Comparison of ENCODE assay signal across 21 cellular contexts in the genomic region with DNA sequence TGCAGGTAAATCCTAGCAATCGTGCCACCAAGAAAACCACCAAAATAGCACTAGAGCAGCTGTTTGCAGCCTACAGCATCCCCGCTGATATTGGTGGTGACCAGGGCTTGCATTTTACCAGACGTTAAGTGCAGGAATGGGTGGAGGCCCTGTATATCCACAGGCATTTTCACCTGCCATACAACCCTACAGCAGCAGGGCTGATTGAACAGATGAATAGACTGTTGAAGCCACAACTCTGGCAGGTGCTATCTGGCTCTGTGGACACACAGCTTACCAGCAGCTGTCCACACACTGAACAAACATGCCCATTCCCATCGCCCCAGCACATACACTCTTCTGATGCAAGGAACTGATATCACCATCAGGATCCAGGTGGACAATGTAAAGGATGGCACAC.
"Had no signal": no experiment of that assay in that cellular context is flagged by ENCODE, and none has a peak within 500 bp of the region (broad histone marks: within the 10 kb centered on the region; RNA-seq: fewer than 3 reads in every experiment).

No MANE protein-coding gene starts in this region.

- DNase-seq: activated B cell treated with CpG ODN at 0.5 μM for 24 hours; activated CD4-positive, alpha-beta memory T cell treated with anti-CD3 and anti-CD28 coated beads, Interleukin-2, amount 10 ng/mL, durations not matched to agents 7 days and 5 days; activated CD4-positive, alpha-beta T cell treated with anti-CD3 and anti-CD28 coated beads for 48 hours; activated naive CD4-positive, alpha-beta T cell treated with anti-CD3 and anti-CD28 coated beads, Interleukin-2, amount 10 ng/mL, durations not matched to agents 7 days and 5 days; activated naive CD8-positive, alpha-beta T cell treated with anti-CD3 and anti-CD28 coated beads, Interleukin-2, amount 50 U/mL, for 24 hours; activated T-cell treated with anti-CD3 and anti-CD28 coated beads, Interleukin-2, amount 50 U/mL, for 24 hours; anterior cingulate cortex; cortex of kidney; effector CD4-positive, alpha-beta T cell; gastrocnemius medialis; head of caudate nucleus; left ventricle myocardium inferior; mammary epithelial cell; retina; stimulated activated CD4-positive, alpha-beta T cell treated with anti-CD3 and anti-CD28 coated beads, Interleukin-12 subunit alpha, Interleukin-12 subunit beta, amount 100 ng/mL, for 4 hours; stimulated activated CD4-positive, alpha-beta T cell treated with anti-CD3 and anti-CD28 coated beads, Interleukin-1b, Interleukin-23, amount 100 ng/mL, for 48 hours; stimulated activated CD8-positive, alpha-beta memory T cell treated with anti-CD3 and anti-CD28 coated beads, Interleukin-4, amount 100 ng/mL, for 48 hours; stimulated activated naive CD4-positive, alpha-beta T cell; upper lobe of right lung had no signal

- H3K27ac ChIP-seq: gastrocnemius medialis, left ventricle myocardium inferior, upper lobe of right lung had no signal

- H3K27ac Mint-ChIP-seq: activated B cell treated with CpG ODN at 0.5 μM for 24 hours; activated CD4-positive, alpha-beta memory T cell treated with anti-CD3 and anti-CD28 coated beads, Interleukin-2, amount 10 ng/mL, durations not matched to agents 7 days and 5 days; activated naive CD4-positive, alpha-beta T cell treated with anti-CD3 and anti-CD28 coated beads, Interleukin-2, amount 10 ng/mL, durations not matched to agents 7 days and 5 days; activated naive CD8-positive, alpha-beta T cell treated with anti-CD3 and anti-CD28 coated beads, Interleukin-2, amount 50 U/mL, for 24 hours; activated T-cell treated with anti-CD3 and anti-CD28 coated beads, Interleukin-2, amount 50 U/mL, for 24 hours; activated T-helper 2 cell treated with anti-CD3 and anti-CD28 coated beads, Interferon-gamma antibody, Interleukin-2, Interleukin-4, amounts not matched to agents 10 μg/mL and 5 μg/mL and 100 μg/mL, durations not matched to agents 14 hours and 24 hours and 36 hours; brain had no signal

- H3K9me3 Mint-ChIP-seq: activated B cell treated with CpG ODN at 0.5 μM for 24 hours; activated CD4-positive, alpha-beta memory T cell treated with anti-CD3 and anti-CD28 coated beads, Interleukin-2, amount 10 ng/mL, durations not matched to agents 7 days and 5 days; activated naive CD4-positive, alpha-beta T cell treated with anti-CD3 and anti-CD28 coated beads, Interleukin-2, amount 10 ng/mL, durations not matched to agents 7 days and 5 days; activated naive CD8-positive, alpha-beta T cell treated with anti-CD3 and anti-CD28 coated beads, Interleukin-2, amount 50 U/mL, for 24 hours; activated T-cell treated with anti-CD3 and anti-CD28 coated beads, Interleukin-2, amount 50 U/mL, for 24 hours; activated T-helper 2 cell treated with anti-CD3 and anti-CD28 coated beads, Interferon-gamma antibody, Interleukin-2, Interleukin-4, amounts not matched to agents 10 μg/mL and 5 μg/mL and 100 μg/mL, durations not matched to agents 14 hours and 24 hours and 36 hours had no signal

- H3K27me3 Mint-ChIP-seq: activated T-cell treated with anti-CD3 and anti-CD28 coated beads, Interleukin-2, amount 50 U/mL, for 24 hours; brain had no signal

- H3K36me3 Mint-ChIP-seq: activated naive CD4-positive, alpha-beta T cell treated with anti-CD3 and anti-CD28 coated beads, Interleukin-2, amount 10 ng/mL, durations not matched to agents 7 days and 5 days; brain had no signal

- H3K4me3 ChIP-seq: gastrocnemius medialis, left ventricle myocardium inferior, upper lobe of right lung had no signal

- H3K4me3 Mint-ChIP-seq: activated B cell treated with CpG ODN at 0.5 μM for 24 hours; activated CD4-positive, alpha-beta memory T cell treated with anti-CD3 and anti-CD28 coated beads, Interleukin-2, amount 10 ng/mL, durations not matched to agents 7 days and 5 days; activated naive CD4-positive, alpha-beta T cell treated with anti-CD3 and anti-CD28 coated beads, Interleukin-2, amount 10 ng/mL, durations not matched to agents 7 days and 5 days; activated naive CD8-positive, alpha-beta T cell treated with anti-CD3 and anti-CD28 coated beads, Interleukin-2, amount 50 U/mL, for 24 hours; activated T-cell treated with anti-CD3 and anti-CD28 coated beads, Interleukin-2, amount 50 U/mL, for 24 hours; brain had no signal

- ATAC-seq: activated naive CD8-positive, alpha-beta T cell treated with anti-CD3 and anti-CD28 coated beads, Interleukin-2, amount 50 U/mL, for 24 hours; gastrocnemius medialis; upper lobe of right lung had no signal

- H3K4me1 Mint-ChIP-seq: activated CD4-positive, alpha-beta memory T cell treated with anti-CD3 and anti-CD28 coated beads, Interleukin-2, amount 10 ng/mL, durations not matched to agents 7 days and 5 days; activated naive CD4-positive, alpha-beta T cell treated with anti-CD3 and anti-CD28 coated beads, Interleukin-2, amount 10 ng/mL, durations not matched to agents 7 days and 5 days; activated naive CD8-positive, alpha-beta T cell treated with anti-CD3 and anti-CD28 coated beads, Interleukin-2, amount 50 U/mL, for 24 hours; brain had no signal
